Comparison of ENCODE assay signal across 8 cellular contexts in genomic region chr17:45225964-45226530, GRCh38. TPM values are rescaled to one million over a fixed set of nuclear protein-coding genes. Genes with fewer than 3 reads are reported as not detected.
DNase-seq lines count a peak whose midpoint lies in the region; ATAC-seq, FAIRE-seq and TF ChIP-seq lines count a peak whose summit lies in the region.

No MANE protein-coding gene starts in this region.

- H3K27ac ChIP-seq in H1 (ENCODE audit: low read depth, low read length), result no peak overlapping the region
- H3K27ac ChIP-seq in rectal smooth muscle tissue (ENCODE audit: low read depth, low read length), result no peak overlapping the region
- peak overlapping the region; percentile 85 for H3K27ac ChIP-seq in vagina

- DNase-seq in A172 (ENCODE audit: low spot score) (peak; percentile 88), KBM-7 (peak; percentile 97), H1 (ENCODE audit: low read depth in 1 of 2, low spot score in 2 of 2) (no peak), vagina (ENCODE audit: extremely low spot score in 2 of 2) (no peak), HEK293T (ENCODE audit: extremely low spot score) (no peak)
- DNase-seq in activated CD4-positive, alpha-beta T cell treated with anti-CD3 and anti-CD28 coated beads, Interleukin-2, amount 50 U/mL, for 48 hours, result peak; percentile 97 to 98

- H3K79me1 ChIP-seq in H1 (ENCODE audit: low read depth, low read length), result no peaks in the 10 kb centered on the region

- peak overlapping the region; percentile 71; the same call in 1 of the 2 replicates for H4K8ac ChIP-seq in H1 (ENCODE audit: extremely low read depth, insufficient read depth, low read length)

- no peak for FAIRE-seq in H1 (lab: Jason Lieb, UNC)

- no peak overlapping the region for H3K56ac ChIP-seq in H1 (replicated peaks; ENCODE audit: insufficient read length, low read depth, low read length)

- no peak overlapping the region; the same call in 1 of the 2 replicates for H2BK5ac ChIP-seq in H1 (ENCODE audit: low read depth, low read length)

- no peak overlapping the region; the same call in 1 of the 2 replicates for H3K18ac ChIP-seq in H1 (ENCODE audit: extremely low read depth, low read length)

- H3K36me3 ChIP-seq in H1 (ENCODE audit: control insufficient read depth in 2 of 4, insufficient read depth in 4 of 4, low read length in 3 of 4) (no peaks in the 10 kb centered on the region), rectal smooth muscle tissue (ENCODE audit: control insufficient read depth, insufficient read depth, low read length) (no peaks in the 10 kb centered on the region), vagina (no peaks in the 10 kb centered on the region)

- intact Hi-C loops in vagina (cut with DNase I), result no loop called here

- no peak overlapping the region for H4K5ac ChIP-seq in H1 (ENCODE audit: insufficient read length, low read depth, low read length)

- H2AFZ ChIP-seq in H1 (ENCODE audit: low read length), result no peak overlapping the region

- TF ChIP-seq EP300 in H1 (IDR thresholded peaks at IDR 0.05; ENCODE audit: borderline replicate concordance in 1 of 2, low read depth in 2 of 2, low read length in 2 of 2), result no peak

- H3K4me2 ChIP-seq in H1 (ENCODE audit: insufficient read depth in 1 of 2, low read depth in 2 of 2, low read length in 2 of 2), result no peak overlapping the region

- 78% methylated on average over 11 of the region's 11 CpGs; no CpG with 5 or more reads in 1 of the 2 experiments for WGBS in H1 (ENCODE audit: extremely low coverage in 1 of 2, insufficient coverage in 1 of 2, insufficient read length in 1 of 2, insufficient replicate concordance in 2 of 2, low coverage in 1 of 2, low lambda C conversion rate in 2 of 2, missing lambda C conversion rate in 1 of 2), 2 experiments

- H3K27me3 ChIP-seq in H1 (replicated peaks in 1 of 4; ENCODE audit: control insufficient read depth in 3 of 4, extremely low read depth in 1 of 4, insufficient read depth in 3 of 4, low read length in 3 of 4) (peaks cover 5 to 26% (median 19%) of the 10 kb centered on the region in 4 experiments; a peak in 6 of 7 replicates), rectal smooth muscle tissue (ENCODE audit: control insufficient read depth, insufficient read depth, low read length) (no peaks in the 10 kb centered on the region), vagina (no peaks in the 10 kb centered on the region)

- H3K9ac ChIP-seq in H1 (replicated peaks in 1 of 4; ENCODE audit: extremely low read depth in 1 of 4, low read depth in 3 of 4, low read length in 3 of 4) (no peak overlapping the region), rectal smooth muscle tissue (ENCODE audit: low read length) (no peak overlapping the region)

- no peak for TF ChIP-seq CTCF in H1 (IDR thresholded peaks at IDR 0.05; ENCODE audit: control extremely low read depth in 1 of 3, insufficient read depth in 1 of 3, low read depth in 1 of 3, low read length in 3 of 3)
- no peak for TF ChIP-seq CTCF in vagina (IDR thresholded peaks at IDR 0.05)

- TF ChIP-seq POLR2A in H1 (IDR thresholded peaks at IDR 0.05; ENCODE audit: control extremely low read depth in 1 of 2, low read depth in 2 of 2, low read length in 2 of 2), result no peak
- TF ChIP-seq POLR2A in vagina (IDR thresholded peaks at IDR 0.05), result no peak

- H3K14ac ChIP-seq in H1 (ENCODE audit: insufficient read length), result no peak overlapping the region

- no peaks in the 10 kb centered on the region for H3K79me2 ChIP-seq in H1 (ENCODE audit: control insufficient read depth in 1 of 2, insufficient read depth in 2 of 2, low read length in 2 of 2)

- no peak overlapping the region for H2BK12ac ChIP-seq in H1 (ENCODE audit: low read depth, low read length)

- H3K23ac ChIP-seq in H1 (ENCODE audit: insufficient read length), result no peak overlapping the region

- in situ Hi-C loops in KBM-7 (cut with MboI; ENCODE audit: low pct_unique_long_range_greater_than_20kb, low sequenced_read_pairs), result no loop called here

- no peak for TF ChIP-seq RAD21 in H1 (IDR thresholded peaks at IDR 0.05 in 1 of 2, conservative IDR thresholded peaks at IDR 0.05 in 1 of 2; ENCODE audit: low read depth in 2 of 2, low read length in 2 of 2)

- H3K4me3 ChIP-seq in H1 (ENCODE audit: extremely low read depth in 1 of 4, insufficient read depth in 2 of 4, low read depth in 3 of 4, low read length in 4 of 4), result no peak overlapping the region
- peak overlapping the region; percentile 29 for H3K4me3 ChIP-seq in rectal smooth muscle tissue (ENCODE audit: low read length)
- H3K4me3 ChIP-seq in vagina, result no peak overlapping the region

- H2BK120ac ChIP-seq in H1 (replicated peaks; ENCODE audit: low read depth, low read length), result no peak overlapping the region

- H2AK5ac ChIP-seq in H1 (ENCODE audit: low read depth, low read length), result no peak overlapping the region

- peak; percentile 48 for ATAC-seq in GM19463 (IDR thresholded peaks at IDR 0.05; ENCODE audit: unreplicated experiment)

- no peak overlapping the region for H2BK15ac ChIP-seq in H1 (ENCODE audit: low read length)

- no peak overlapping the region for H2BK20ac ChIP-seq in H1 (ENCODE audit: low read length)

- CTCF ChIA-PET in H1 (lab: Charles Lee; ENCODE audit: partially characterized antibody) (interaction anchor here (0.7 to 22.1 kb wide), 14 partner anchors 7 to 381 kb away, joined by 3 to 362 read pairs (median 4); partner anchors contain the start of gene ACBD4), HEK293T (lab: Yijun Ruan, JAX) (interaction anchor here (1.3 to 2.6 kb wide), 3 partner anchors 9 to 91 kb away, joined by 4 to 16 read pairs (median 9); partner anchors contain the start of gene ACBD4)

- peaks cover 7% of the 10 kb centered on the region; the same call in 1 of the 2 replicates for H3K23me2 ChIP-seq in H1 (ENCODE audit: low read depth, low read length)

- H3K9me3 ChIP-seq in H1 (ENCODE audit: insufficient read depth in 2 of 2, low read depth in 1 of 2, low read length in 1 of 2), result no peaks in the 10 kb centered on the region
- no peaks in the 10 kb centered on the region for H3K9me3 ChIP-seq in vagina

- peaks cover 5 to 34% (median 23%) of the 10 kb centered on the region in 4 experiments for H3K4me1 ChIP-seq in H1 (replicated peaks in 1 of 4; ENCODE audit: control insufficient read depth in 3 of 4, insufficient read depth in 4 of 4, low read length in 3 of 4)
- H3K4me1 ChIP-seq in rectal smooth muscle tissue (ENCODE audit: control insufficient read depth, insufficient read depth, low read length), result peaks cover 2% of the 10 kb centered on the region
- H3K4me1 ChIP-seq in vagina, result peaks cover 72% of the 10 kb centered on the region

- no peak overlapping the region for H4K91ac ChIP-seq in H1 (replicated peaks; ENCODE audit: insufficient read length, low read length)

- POLR2A ChIA-PET in H1 (lab: Charles Lee; ENCODE audit: partially characterized antibody), result interaction anchor here (0.6 to 2.0 kb wide), 5 partner anchors 10 to 145 kb away, joined by 3 to 17 read pairs (median 6); partner anchors contain the start of genes HEXIM1 and HEXIM2
- POLR2A ChIA-PET in HEK293T (lab: Yijun Ruan, JAX), result interaction anchor here (1.7 kb wide), 1 partner anchor 78 kb away, joined by 9 read pairs; the partner anchor contains the start of gene HEXIM1

- H3K4ac ChIP-seq in H1 (replicated peaks; ENCODE audit: insufficient read length, low read depth, low read length), result no peak overlapping the region

- no peaks in the 10 kb centered on the region for H4K20me1 ChIP-seq in H1 (replicated peaks in 1 of 2; ENCODE audit: control insufficient read depth in 1 of 2, insufficient read depth in 2 of 2, low read length in 2 of 2)

TF ChIP-seq in H1, 55 proteins besides CTCF, POLR2A, EP300 and RAD21 (continues in another document):
- no peak for TF ChIP-seq RBBP5 (IDR thresholded peaks at IDR 0.05; ENCODE audit: borderline replicate concordance, low read depth, low read length)
- TF ChIP-seq GTF2F1 (IDR thresholded peaks at IDR 0.05; ENCODE audit: borderline replicate concordance, low read depth, low read length), result no peak
- TF ChIP-seq TAF7 (optimal IDR thresholded peaks at IDR 0.05; ENCODE audit: borderline replicate concordance, low read depth, low read length), result no peak
- no peak for TF ChIP-seq CEBPB (IDR thresholded peaks at IDR 0.05; ENCODE audit: low read depth, low read length)
- TF ChIP-seq HDAC6 (IDR thresholded peaks at IDR 0.05; ENCODE audit: low read depth, low read length), result no peak
- TF ChIP-seq ASH2L (IDR thresholded peaks at IDR 0.05; ENCODE audit: low read length), result no peak

TF ChIP-seq in HEK293T, 16 proteins besides CTCF, POLR2A, EP300 and RAD21:
- TF ChIP-seq ELF4 (IDR thresholded peaks at IDR 0.05) (no peak), SUZ12 (IDR thresholded peaks at IDR 0.05) (no peak)

RNA-seq across cellular contexts. Expression of gene FMNL1, which starts 4.4 kb away (rescaled TPM):
- 36.3 and 44.8 TPM in 2 replicates for total RNA-seq in A172 (2014; rRNA removed; shearing (Covaris generic))
- total RNA-seq in H1 (2021; fragmentation: NEBNext Ultra II Directional; extraction: Animal tissue kit (Norgen Biotek cat#: 25700)), result 8.6 and 9.8 TPM in 2 replicates
- polyA plus RNA-seq in H1 (2011; rRNA removed), result 2.5 and 5.3 TPM in 2 replicates
- polyA plus RNA-seq in H1 (2011; cell fraction: cytosol; rRNA removed), result 3.5 TPM
- 17.2 TPM for polyA plus RNA-seq in H1 (2011; cell fraction: nucleus; rRNA removed)
- 6.9 to 11.7 TPM (median 8.4 TPM) in 4 replicates for polyA plus RNA-seq in H1 (2012, experiment 1 of 2)
- polyA plus RNA-seq in H1 (2012, experiment 2 of 2), result 7.1 TPM
- polyA plus RNA-seq in H1 (2013, experiment 1 of 2), result 6.8 TPM
- polyA plus RNA-seq in H1 (2013, experiment 2 of 2), result 7.0 TPM
- polyA minus RNA-seq in H1 (2011; rRNA and poly(A)+ RNA removed), result 1.9 and 2.8 TPM in 2 replicates
- polyA minus RNA-seq in H1 (2011; cell fraction: cytosol; rRNA and poly(A)+ RNA removed), result 3.7 TPM
- 6.9 TPM for polyA minus RNA-seq in H1 (2011; cell fraction: nucleus; rRNA and poly(A)+ RNA removed)
- total RNA-seq in vagina, result 22.1 TPM

RNA-seq across cellular contexts. Expression of gene SPATA32, which starts 35.8 kb away (rescaled TPM):
- total RNA-seq in A172 (2014; rRNA removed; shearing (Covaris generic)), result not detected in 2 replicates
- total RNA-seq in H1 (2021; fragmentation: NEBNext Ultra II Directional; extraction: Animal tissue kit (Norgen Biotek cat#: 25700)), result not detected in 2 replicates
- 0.11 and 0.24 TPM in 2 replicates for polyA plus RNA-seq in H1 (2011; rRNA removed)
- polyA plus RNA-seq in H1 (2011; cell fraction: cytosol; rRNA removed), result 0.19 TPM
- polyA plus RNA-seq in H1 (2011; cell fraction: nucleus; rRNA removed), result 0.31 TPM
- 0.15 to 0.52 TPM (median 0.28 TPM) in 3 of 4 replicates, not detected in the other for polyA plus RNA-seq in H1 (2012, experiment 1 of 2)
- polyA plus RNA-seq in H1 (2012, experiment 2 of 2), result 0.13 TPM
- not detected for polyA plus RNA-seq in H1 (2013, experiment 1 of 2)
- polyA plus RNA-seq in H1 (2013, experiment 2 of 2), result 0.06 TPM
- polyA minus RNA-seq in H1 (2011; rRNA and poly(A)+ RNA removed), result 0.27 and 0.38 TPM in 2 replicates
- not detected for polyA minus RNA-seq in H1 (2011; cell fraction: cytosol; rRNA and poly(A)+ RNA removed)
- not detected for polyA minus RNA-seq in H1 (2011; cell fraction: nucleus; rRNA and poly(A)+ RNA removed)
- not detected for total RNA-seq in vagina

Comparison
In these comparisons a context has a peak if more than half of its experiments do, and no peak if none do; other contexts are left out.
1. DNase-seq: peak in A172 (single experiment), KBM-7 (single experiment) and activated CD4-positive, alpha-beta T cell treated with anti-CD3 and anti-CD28 coated beads, Interleukin-2, amount 50 U/mL, for 48 hours (2 of 2); none in H1 (0 of 2), vagina (0 of 2) and HEK293T (single experiment).